9 cellular contexts compared by ENCODE assay signal in genomic region chrX:55867254-55867653, GRCh38.
A peak's percentile ranks its signal among the peaks of the same experiment; 100 is the strongest.
DNase-seq lines count a peak whose midpoint lies in the region; ATAC-seq and TF ChIP-seq lines count a peak whose summit lies in the region.
"Had no signal": no experiment of that assay in that cellular context is flagged by ENCODE, and none has a peak within 500 bp of the region (broad histone marks: within the 10 kb centered on the region; RNA-seq: fewer than 3 reads in every experiment).

No MANE protein-coding gene starts in this region.

- H3K4me3 ChIP-seq in KMS-11 (IDR thresholded peaks at IDR 0.05; ENCODE audit: insufficient read depth, low read depth, low read length) = no peak overlapping the region

- H3K9ac ChIP-seq in KMS-11 = no peak overlapping the region

- peak overlapping the region; percentile 63 for H3K4me2 ChIP-seq in KMS-11

- no peaks in the 10 kb centered on the region for H3K79me2 ChIP-seq in KMS-11 (ENCODE audit: insufficient read depth, low read depth)

- H3K27ac Mint-ChIP-seq in T-helper 2 cell treated with Interferon-gamma antibody and Interleukin-4, amounts not matched to agents 5 μg/mL and 100 μg/mL, for 36 hours = no peak overlapping the region

- no peaks in the 10 kb centered on the region for H3K4me1 Mint-ChIP-seq in T-helper 2 cell treated with Interferon-gamma antibody and Interleukin-4, amounts not matched to agents 5 μg/mL and 100 μg/mL, for 36 hours (ENCODE audit: low read depth)

- no peak overlapping the region for H3K4me3 Mint-ChIP-seq in T-helper 2 cell treated with Interferon-gamma antibody and Interleukin-4, amounts not matched to agents 5 μg/mL and 100 μg/mL, for 36 hours

- H3K9me3 Mint-ChIP-seq in T-helper 2 cell treated with Interferon-gamma antibody and Interleukin-4, amounts not matched to agents 5 μg/mL and 100 μg/mL, for 36 hours = no peaks in the 10 kb centered on the region

- DNase-seq in foreskin keratinocyte (peak; percentile 14 to 55), DMS79 (lab: John Stamatoyannopoulos, UW) (no peak), cardiac septum (ENCODE audit: low spot score) (no peak), pons (ENCODE audit: low spot score) (no peak)
- DNase-seq in T-helper 2 cell treated with Interferon-gamma antibody and Interleukin-4, amounts not matched to agents 5 μg/mL and 100 μg/mL, for 36 hours (ENCODE audit: low spot score) = no peak

- H3K27me3 ChIP-seq in KMS-11 (ENCODE audit: insufficient read depth, low read depth) (no peaks in the 10 kb centered on the region), foreskin keratinocyte (no peaks in the 10 kb centered on the region)

- H2AFZ ChIP-seq in KMS-11 (ENCODE audit: low read depth) = no peak overlapping the region

- H3K27me3 Mint-ChIP-seq in T-helper 2 cell treated with Interferon-gamma antibody and Interleukin-4, amounts not matched to agents 5 μg/mL and 100 μg/mL, for 36 hours (ENCODE audit: low read depth) = no peaks in the 10 kb centered on the region

- H3K27ac ChIP-seq in KMS-11 (peak overlapping the region; percentile 30; the same call in 1 of the 2 replicates), foreskin keratinocyte (no peak overlapping the region)

- H3K36me3 ChIP-seq in KMS-11 (ENCODE audit: insufficient read depth) = no peaks in the 10 kb centered on the region

- no peaks in the 10 kb centered on the region for H3K36me3 Mint-ChIP-seq in T-helper 2 cell treated with Interferon-gamma antibody and Interleukin-4, amounts not matched to agents 5 μg/mL and 100 μg/mL, for 36 hours (ENCODE audit: low read depth)

- no peaks in the 10 kb centered on the region for H4K20me1 ChIP-seq in KMS-11 (ENCODE audit: insufficient read depth)

- ATAC-seq in GM19025 (IDR thresholded peaks at IDR 0.05; ENCODE audit: low read depth, unreplicated experiment) (peak; percentile 83), HG02678 (IDR thresholded peaks at IDR 0.05; ENCODE audit: unreplicated experiment) (peak; percentile 84), foreskin keratinocyte (no peak)
- ATAC-seq: HCT116 had no signal

- H3K4me1 ChIP-seq in KMS-11 (ENCODE audit: low read depth, poor library complexity, severe bottlenecking) (peaks cover 23% of the 10 kb centered on the region), foreskin keratinocyte (no peaks in the 10 kb centered on the region)

- no peak for TF ChIP-seq CTCF in KMS-11 (conservative IDR thresholded peaks at IDR 0.05; ENCODE audit: low read depth, low read length)
- no peak for TF ChIP-seq CTCF in foreskin keratinocyte (conservative IDR thresholded peaks at IDR 0.05)

- intact Hi-C loops in cardiac septum (cut with DNase I) = no loop called here

Comparison
In these comparisons a context has a peak if more than half of its experiments do, and no peak if none do; other contexts are left out.
1. DNase-seq: peak in foreskin keratinocyte (2 of 2); none in T-helper 2 cell treated with Interferon-gamma antibody and Interleukin-4, amounts not matched to agents 5 μg/mL and 100 μg/mL, for 36 hours (single experiment), DMS79 (single experiment), cardiac septum (single experiment) and pons (single experiment).